26 cellular contexts compared by ENCODE assay signal in the genomic region with DNA sequence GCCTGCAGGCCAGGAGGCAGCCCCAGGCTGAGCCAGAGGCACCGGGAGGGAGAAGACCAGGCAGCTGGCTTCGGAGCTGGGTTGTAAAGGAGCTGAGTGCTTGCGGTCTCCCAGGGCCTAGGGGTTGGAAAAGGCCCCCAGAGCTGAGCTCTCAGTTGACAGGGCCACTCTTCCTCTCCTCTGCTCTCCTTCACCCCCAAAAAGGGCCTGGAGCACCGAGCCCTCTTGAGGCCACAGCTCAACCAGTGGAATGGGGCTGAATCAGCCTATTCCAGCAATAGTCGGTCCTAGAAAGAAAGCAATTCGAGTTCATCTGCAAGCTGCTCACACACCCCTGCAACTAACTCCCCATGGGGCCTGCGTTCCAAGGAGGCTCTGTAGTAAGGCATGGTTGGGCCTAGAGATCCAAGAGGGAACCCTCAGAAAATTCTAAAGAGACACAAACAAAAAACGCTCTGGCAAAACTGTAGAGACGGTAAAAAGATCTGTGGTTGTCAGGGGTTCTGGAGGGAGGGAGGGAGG.
"Had no signal": no experiment of that assay in that cellular context is flagged by ENCODE, and none has a peak within 500 bp of the region (broad histone marks: within the 10 kb centered on the region; RNA-seq: fewer than 3 reads in every experiment).

No MANE protein-coding gene starts in this region.

- H3K27ac ChIP-seq: body of pancreas had no signal

- H3K27me3 ChIP-seq: body of pancreas had no signal

- ATAC-seq: activated CD4-positive, alpha-beta T cell treated with anti-CD3 and anti-CD28 coated beads for 36 hours; activated CD4-positive, CD25-positive, alpha-beta regulatory T cell treated with anti-CD3 and anti-CD28 coated beads, Interleukin-2, amount 50 U/mL, for 24 hours; activated CD8-positive, alpha-beta T cell treated with anti-CD3 and anti-CD28 coated beads, Interleukin-2, amount 10 ng/mL, durations not matched to agents 7 days and 5 days; body of pancreas had no signal

- DNase-seq: activated CD4-positive, alpha-beta T cell treated with anti-CD3 and anti-CD28 coated beads for 36 hours; activated CD4-positive, alpha-beta T cell treated with anti-CD3 and anti-CD28 coated beads, Interleukin-2, amount 10 ng/mL, durations not matched to agents 7 days and 5 days; activated CD4-positive, alpha-beta T cell treated with anti-CD3 and anti-CD28 coated beads, Interleukin-2, amount 50 U/mL, for 48 hours; activated CD8-positive, alpha-beta T cell treated with anti-CD3 and anti-CD28 coated beads, Interleukin-2, amount 10 ng/mL, durations not matched to agents 7 days and 5 days; activated gamma-delta T cell; activated naive CD4-positive, alpha-beta T cell treated with Interleukin-2 at 50 U/mL for 16 hours; activated naive CD8-positive, alpha-beta T cell treated with anti-CD3 and anti-CD28 coated beads, Interleukin-2, amount 10 ng/mL, durations not matched to agents 7 days and 5 days; activated T-cell treated with anti-CD3 and anti-CD28 coated beads, Interleukin-2, amount 50 U/mL, for 24 hours; body of pancreas; cerebellar nuclear complex; MM.1S; MV-4-11; NCI-H1092; NCI-H1436 treated with DMSO at 0.1 percent for 48 hours; NCI-H1694 treated with DMSO at 0.1 percent for 48 hours; NCI-H2029; NCI-H345; NCI-H526; NCI-H748 treated with DMSO at 0.1 percent for 48 hours; OCI-M1; Right ventricle myocardium superior; SW 1271; T-helper 1 cell; T-helper 2 cell; T-helper 9 cell had no signal

- H3K4me3 ChIP-seq: body of pancreas had no signal
